ENCODE assay signal across 34 cellular contexts in the genomic region with DNA sequence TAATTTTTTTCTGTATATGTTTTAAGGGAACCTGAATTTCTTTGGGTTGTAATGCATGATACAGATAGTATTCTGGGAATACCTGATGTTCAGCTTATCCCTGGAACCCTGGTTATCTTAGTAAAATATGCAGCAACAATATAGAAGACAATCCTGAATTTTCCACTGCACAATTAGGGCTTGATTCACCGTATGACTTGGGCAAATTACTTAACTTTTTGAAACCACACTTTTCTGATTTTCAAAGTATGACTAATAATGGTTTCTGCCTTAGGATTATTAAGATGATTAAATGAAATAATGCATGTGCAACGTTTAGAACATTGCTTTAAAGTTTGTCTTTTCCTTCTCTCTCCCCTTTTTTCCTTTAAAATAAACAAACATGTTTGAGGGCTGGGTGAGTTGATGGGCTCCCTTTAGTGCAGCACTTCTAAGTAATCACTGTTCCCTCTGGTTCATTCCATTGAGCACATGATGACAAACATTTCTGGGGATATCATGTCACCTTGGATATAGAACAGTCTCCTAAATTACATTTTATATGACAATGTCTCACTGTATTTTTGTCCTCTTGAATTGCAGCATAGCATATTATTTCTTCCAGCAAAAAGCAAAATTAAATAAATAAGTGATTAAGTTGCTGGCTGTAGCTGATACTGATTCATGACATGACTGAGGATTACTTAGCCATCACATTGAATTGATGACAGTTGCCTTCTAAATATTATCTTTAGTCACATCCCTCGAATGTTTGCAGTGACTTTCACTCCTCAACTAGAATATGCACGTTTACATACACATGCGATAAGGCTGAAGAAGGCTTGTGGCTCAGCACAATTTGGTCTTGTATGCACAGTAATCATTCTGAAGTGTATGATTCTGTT.
DNase-seq lines count a peak whose midpoint lies in the region; ATAC-seq, FAIRE-seq and TF ChIP-seq lines count a peak whose summit lies in the region.
"Had no signal": no experiment of that assay in that cellular context is flagged by ENCODE, and none has a peak within 500 bp of the region (broad histone marks: within the 10 kb centered on the region; RNA-seq: fewer than 3 reads in every experiment).

No MANE protein-coding gene starts in this region.

- no peaks in the 10 kb centered on the region for H3K36me3 ChIP-seq in neural cell (ENCODE audit: insufficient read depth, low read length)
- H3K36me3 ChIP-seq: cardiac muscle cell, colonic mucosa, prostate gland had no signal

- H4K20me1 ChIP-seq in neural cell (ENCODE audit: insufficient read depth): peaks cover 12% of the 10 kb centered on the region

- TF ChIP-seq CTCF in fibroblast of the aortic adventitia (IDR thresholded peaks at IDR 0.05; ENCODE audit: insufficient read depth, low read length): no peak
- TF ChIP-seq CTCF in neural cell (IDR thresholded peaks at IDR 0.05; ENCODE audit: poor library complexity, severe bottlenecking): no peak
- no peak for TF ChIP-seq CTCF in CD14-positive monocyte (IDR thresholded peaks at IDR 0.05)

- no peak for ATAC-seq in HG02981 (IDR thresholded peaks at IDR 0.05; ENCODE audit: unreplicated experiment)
- ATAC-seq: naive thymus-derived CD8-positive, alpha-beta T cell; stimulated activated memory B cell treated with anti-CD40 and anti-IgM and Interleukin-4, amounts not matched to agents 10 μg/mL and 1 μg/mL and 100 μg/mL, for 72 hours had no signal

- no peaks in the 10 kb centered on the region for H3K27me3 ChIP-seq in neural cell (ENCODE audit: insufficient read depth, low read depth, low read length)
- H3K27me3 ChIP-seq: cardiac muscle cell, colonic mucosa had no signal

- intact Hi-C loops in CD14-positive monocyte (cut with micrococcal nuclease): no loop called here

- H3K9me2 ChIP-seq in neural cell (ENCODE audit: insufficient read depth, low read length): no peaks in the 10 kb centered on the region

- H3K27me3 Mint-ChIP-seq in CD14-positive monocyte (ENCODE audit: low read depth in 3 of 3): peaks cover 0 to 2% (median 0%) of the 10 kb centered on the region in 3 donors
- H3K27me3 Mint-ChIP-seq: activated naive CD8-positive, alpha-beta T cell; stimulated activated memory B cell treated with anti-CD40 and anti-IgM and Interleukin-4, amounts not matched to agents 10 μg/mL and 1 μg/mL and 100 μg/mL, for 72 hours; type B pancreatic cell had no signal

- H3K36me3 Mint-ChIP-seq in CD14-positive monocyte: no peaks in the 10 kb centered on the region
- H3K36me3 Mint-ChIP-seq: naive thymus-derived CD8-positive, alpha-beta T cell had no signal

- H3K9ac ChIP-seq in neural cell (ENCODE audit: low read length): no peak overlapping the region

- no peak overlapping the region for H3K27ac Mint-ChIP-seq in CD14-positive monocyte
- H3K27ac Mint-ChIP-seq: activated CD4-positive, alpha-beta T cell treated with anti-CD3 and anti-CD28 coated beads for 36 hours; activated naive CD8-positive, alpha-beta T cell; naive thymus-derived CD8-positive, alpha-beta T cell; stimulated activated memory B cell treated with anti-CD40 and anti-IgM and Interleukin-4, amounts not matched to agents 10 μg/mL and 1 μg/mL and 100 μg/mL, for 72 hours; type B pancreatic cell had no signal

- no peaks in the 10 kb centered on the region for H3F3A ChIP-seq in neural cell (ENCODE audit: insufficient read depth, low read length, poor library complexity, severe bottlenecking)

- H3K79me2 ChIP-seq in neural cell (replicated peaks; ENCODE audit: insufficient read depth, low read length): peaks cover 9% of the 10 kb centered on the region

- H3K4me3 ChIP-seq in fibroblast of the aortic adventitia (ENCODE audit: low read depth, low read length) (no peak overlapping the region), neural cell (ENCODE audit: low read length) (no peak overlapping the region)
- H3K4me3 ChIP-seq: cardiac muscle cell, colonic mucosa, lung, PC-9, prostate gland had no signal

- no peaks in the 10 kb centered on the region for H3K4me1 Mint-ChIP-seq in CD14-positive monocyte

- DNase-seq in ELR (ENCODE audit: low read depth) (peak; percentile 43), HTR-8/SVneo (ENCODE audit: insufficient read length, low spot score) (no peak), fibroblast of the aortic adventitia (ENCODE audit: low read depth) (peak; percentile 13), CD14-positive monocyte (ENCODE audit: low spot score) (no peak), foreskin melanocyte (no peak), LoVo (ENCODE audit: low spot score) (no peak)
- DNase-seq: activated CD4-positive, alpha-beta T cell treated with anti-CD3 and anti-CD28 coated beads for 36 hours; activated CD8-positive, alpha-beta memory T cell treated with anti-CD3 and anti-CD28 coated beads for 24 hours; activated effector memory CD4-positive, alpha-beta T cell treated with Interleukin-2 at 50 U/mL for 16 hours; activated T-cell treated with anti-CD3 and anti-CD28 coated beads, Interleukin-2, amount 50 U/mL, for 1 hour; aorta; colonic mucosa; DMS53; effector CD4-positive, alpha-beta T cell; glutamatergic neuron; KG1; naive thymus-derived CD8-positive, alpha-beta T cell; NCI-H2029 treated with DMSO at 0.1 percent for 48 hours; NCI-H226; NCI-H69; nucleus accumbens; PC-9; substantia nigra had no signal

- TF ChIP-seq EP300 in neural cell (conservative IDR thresholded peaks at IDR 0.05; ENCODE audit: poor library complexity, severe bottlenecking): no peak

- peaks cover 0 to 2% (median 0%) of the 10 kb centered on the region in 7 donors for H3K9me3 Mint-ChIP-seq in CD14-positive monocyte
- H3K9me3 Mint-ChIP-seq: naive thymus-derived CD8-positive, alpha-beta T cell; stimulated activated memory B cell treated with anti-CD40 and anti-IgM and Interleukin-4, amounts not matched to agents 10 μg/mL and 1 μg/mL and 100 μg/mL, for 72 hours; type B pancreatic cell had no signal

- H3K4me2 ChIP-seq in neural cell (ENCODE audit: low read length): no peak overlapping the region
- H3K4me2 ChIP-seq: PC-9 had no signal

- no peaks in the 10 kb centered on the region for H3K9me3 ChIP-seq in neural cell (ENCODE audit: low read length)
- H3K9me3 ChIP-seq: colonic mucosa, prostate gland had no signal

- no peak for TF ChIP-seq RAD21 in neural cell (conservative IDR thresholded peaks at IDR 0.05)

- H3K27ac ChIP-seq in neural cell (ENCODE audit: low read length): no peak overlapping the region
- H3K27ac ChIP-seq: cardiac muscle cell, colonic mucosa, PC-9, VCaP had no signal

- peak; percentile 9 for FAIRE-seq in HTR-8/SVneo (lab: Jason Lieb, UNC)
- FAIRE-seq: G401.6, H1 had no signal

- no peak overlapping the region for H2AFZ ChIP-seq in neural cell (ENCODE audit: low read depth, low read length)
- H2AFZ ChIP-seq: PC-9 had no signal

- H3K4me3 Mint-ChIP-seq in CD14-positive monocyte: no peak overlapping the region
- H3K4me3 Mint-ChIP-seq: activated CD4-positive, alpha-beta T cell treated with anti-CD3 and anti-CD28 coated beads for 36 hours; activated naive CD8-positive, alpha-beta T cell; naive thymus-derived CD8-positive, alpha-beta T cell; stimulated activated memory B cell treated with anti-CD40 and anti-IgM and Interleukin-4, amounts not matched to agents 10 μg/mL and 1 μg/mL and 100 μg/mL, for 72 hours; type B pancreatic cell had no signal

TF ChIP-seq in neural cell, 6 proteins besides CTCF, POLR2A, EP300 and RAD21:
- TF ChIP-seq REST (IDR thresholded peaks at IDR 0.05; ENCODE audit: borderline replicate concordance) (no peak), TAF1 (IDR thresholded peaks at IDR 0.05; ENCODE audit: low read depth) (no peak), MXI1 (conservative IDR thresholded peaks at IDR 0.05; ENCODE audit: poor library complexity, severe bottlenecking) (no peak), POLR2AphosphoS5 (IDR thresholded peaks at IDR 0.05) (peak; percentile 41), SMC3 (conservative IDR thresholded peaks at IDR 0.05; ENCODE audit: poor library complexity) (no peak), EZH2 (IDR thresholded peaks at IDR 0.05; ENCODE audit: borderline replicate concordance, insufficient read depth, low read length, poor library complexity, severe bottlenecking) (no peak)

Comparison
In these comparisons a context has a peak if more than half of its experiments do, and no peak if none do; other contexts are left out.
1. DNase-seq: peak in ELR (single experiment) and fibroblast of the aortic adventitia (single experiment); none in HTR-8/SVneo (single experiment), CD14-positive monocyte (single experiment), foreskin melanocyte (single experiment) and LoVo (single experiment).